In the genomic region with DNA sequence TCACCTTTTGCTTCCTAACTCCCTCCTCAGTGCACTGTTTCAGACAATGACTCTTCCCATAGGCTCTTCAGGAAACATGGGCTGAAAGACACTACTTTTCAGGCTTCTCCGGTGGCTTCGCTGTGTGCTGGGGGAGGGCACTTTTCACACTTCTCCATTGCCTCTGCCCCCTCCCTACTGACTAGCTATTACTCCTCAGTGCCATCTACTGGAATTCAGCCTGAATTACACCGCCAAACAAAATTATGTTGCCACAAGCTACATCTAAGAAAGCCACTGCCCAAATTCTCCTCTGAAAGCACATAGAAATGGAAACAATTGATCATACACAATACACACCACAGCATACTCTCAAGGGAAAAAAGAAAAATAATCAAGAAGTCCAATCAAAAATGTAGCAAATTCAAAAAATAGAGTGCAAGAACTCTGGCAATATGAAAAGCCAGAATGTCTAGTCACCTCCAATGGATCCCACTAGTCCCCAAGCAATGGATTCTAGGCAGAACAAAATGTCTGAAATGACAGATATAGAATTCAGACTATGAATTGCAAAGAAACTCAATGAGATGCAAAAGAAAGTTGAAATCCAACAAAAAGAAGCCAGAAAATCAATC, we compare ENCODE assay signal across 9 cellular contexts.
DNase-seq lines count a peak whose midpoint lies in the region; ATAC-seq and TF ChIP-seq lines count a peak whose summit lies in the region.
"Had no signal": no experiment of that assay in that cellular context is flagged by ENCODE, and none has a peak within 500 bp of the region (broad histone marks: within the 10 kb centered on the region; RNA-seq: fewer than 3 reads in every experiment).

No MANE protein-coding gene starts in this region.

- DNase-seq in GM10266 (ENCODE audit: extremely low spot score) (peak; percentile 43), SK-N-DZ (ENCODE audit: low spot score) (peak; percentile 6), left colon (peak in 1 of 2 donors; percentile 6), medulla oblongata (ENCODE audit: extremely low spot score) (no peak)
- DNase-seq in stimulated activated CD4-positive, alpha-beta T cell treated with anti-CD3 and anti-CD28 coated beads, Interleukin-4, amount 100 ng/mL, for 24 hours, result no peak
- DNase-seq in CD8-positive, alpha-beta T cell, result no peak

- H3K36me3 ChIP-seq in CD8-positive, alpha-beta T cell (ENCODE audit: insufficient read depth, low read length), result no peaks in the 10 kb centered on the region

- no peaks in the 10 kb centered on the region for H3K27me3 Mint-ChIP-seq in CD8-positive, alpha-beta T cell (ENCODE audit: low read depth)

- H3K4me1 Mint-ChIP-seq in CD8-positive, alpha-beta T cell (ENCODE audit: low read depth), result no peaks in the 10 kb centered on the region

- H3K27me3 ChIP-seq in CD8-positive, alpha-beta T cell (ENCODE audit: insufficient read depth, low read length), result no peaks in the 10 kb centered on the region

- H3K27ac Mint-ChIP-seq in CD8-positive, alpha-beta T cell, result no peak overlapping the region
- H3K27ac Mint-ChIP-seq: T-helper 1 cell treated with Interleukin-12 subunit alpha and Interleukin-12 subunit beta and Interleukin-4 antibody, amounts not matched to agents 30 μg/mL and 1 μg/mL, for 36 hours had no signal

- H3K4me3 ChIP-seq in CD8-positive, alpha-beta T cell (ENCODE audit: low read depth, low read length), result no peak overlapping the region

- no peaks in the 10 kb centered on the region for H3K4me1 ChIP-seq in CD8-positive, alpha-beta T cell (ENCODE audit: insufficient read depth, low read length)

- POLR2A ChIA-PET in CD8-positive, alpha-beta T cell (lab: Charles Lee), result no interaction called here

- no peaks in the 10 kb centered on the region for H3K36me3 Mint-ChIP-seq in CD8-positive, alpha-beta T cell

- TF ChIP-seq CTCF in GM10266 (IDR thresholded peaks at IDR 0.05; ENCODE audit: control insufficient read depth, insufficient read depth, low read depth, missing control alignments), result peak; percentile 44
- TF ChIP-seq CTCF in CD8-positive, alpha-beta T cell (IDR thresholded peaks at IDR 0.05), result no peak

- no peak overlapping the region for H3K27ac ChIP-seq in CD8-positive, alpha-beta T cell (ENCODE audit: low read depth, low read length)

- no peak overlapping the region for H3K4me3 Mint-ChIP-seq in CD8-positive, alpha-beta T cell
- H3K4me3 Mint-ChIP-seq: T-helper 1 cell treated with Interleukin-12 subunit alpha and Interleukin-12 subunit beta and Interleukin-4 antibody, amounts not matched to agents 30 μg/mL and 1 μg/mL, for 36 hours had no signal

- intact Hi-C loops in left colon (cut with DNase I, micrococcal nuclease), result no loop called here
- intact Hi-C loops in CD8-positive, alpha-beta T cell (cut with DNase I, micrococcal nuclease), result no loop called here

- H3K9me3 ChIP-seq in CD8-positive, alpha-beta T cell (ENCODE audit: low read length), result no peaks in the 10 kb centered on the region

- CTCF ChIA-PET in CD8-positive, alpha-beta T cell (lab: Charles Lee), result no interaction called here

- ATAC-seq in HG02852 (IDR thresholded peaks at IDR 0.05; ENCODE audit: unreplicated experiment) (peak; percentile 66), left colon (peak; percentile 46), HG02870 (IDR thresholded peaks at IDR 0.05; ENCODE audit: unreplicated experiment) (no peak)
- no peak for ATAC-seq in CD8-positive, alpha-beta T cell

- H3K9me3 Mint-ChIP-seq in CD8-positive, alpha-beta T cell, result peaks cover 22% of the 10 kb centered on the region

Comparison
In these comparisons a context has a peak if more than half of its experiments do, and no peak if none do; other contexts are left out.
1. DNase-seq: peak in GM10266 (single experiment) and SK-N-DZ (single experiment); none in stimulated activated CD4-positive, alpha-beta T cell treated with anti-CD3 and anti-CD28 coated beads, Interleukin-4, amount 100 ng/mL, for 24 hours (single experiment), medulla oblongata (single experiment) and CD8-positive, alpha-beta T cell (0 of 7).
2. ATAC-seq: peak in HG02852 (single experiment) and left colon (single experiment); none in HG02870 (single experiment) and CD8-positive, alpha-beta T cell (single experiment).